In the genomic region with DNA sequence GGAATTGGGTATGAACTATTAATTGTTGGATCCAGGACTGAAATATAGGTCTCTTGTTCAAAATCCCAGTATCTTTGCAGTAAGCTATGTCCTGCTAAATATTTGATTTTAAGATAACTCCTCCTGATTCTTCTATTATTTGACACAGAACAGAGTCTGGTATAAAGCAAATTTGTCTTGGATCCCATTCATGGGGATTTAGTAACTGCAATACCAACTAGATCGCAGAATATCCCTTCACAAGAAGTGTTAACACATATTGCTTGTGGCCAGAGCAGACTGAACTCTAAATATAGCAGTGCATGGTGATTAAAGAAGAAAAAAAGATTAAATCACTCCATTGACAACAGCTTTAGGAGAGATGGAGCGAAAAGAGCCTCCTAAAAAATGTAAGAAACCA, we compare ENCODE assay signal across 22 cellular contexts.
"Had no signal": no experiment of that assay in that cellular context is flagged by ENCODE, and none has a peak within 500 bp of the region (broad histone marks: within the 10 kb centered on the region; RNA-seq: fewer than 3 reads in every experiment).

No MANE protein-coding gene starts in this region.

- H3K27ac ChIP-seq: coronary artery, dorsolateral prefrontal cortex, epithelial cell of prostate, esophagus muscularis mucosa, gastroesophageal sphincter, sigmoid colon, skin epidermis, suprapubic skin, thyroid gland, uterus had no signal

- ATAC-seq: gastroesophageal sphincter; left ventricle myocardium superior; naive thymus-derived CD4-positive, alpha-beta T cell had no signal

- H3K27me3 ChIP-seq: dorsolateral prefrontal cortex, esophagus muscularis mucosa, gastroesophageal sphincter, sigmoid colon, suprapubic skin, thyroid gland, uterus had no signal

- H3K9me3 ChIP-seq: thyroid gland had no signal

- H3K36me3 ChIP-seq: esophagus muscularis mucosa, gastroesophageal sphincter, sigmoid colon, suprapubic skin, thyroid gland, uterus had no signal

- H3K4me1 ChIP-seq: gastroesophageal sphincter, sigmoid colon, suprapubic skin, thyroid gland, uterus had no signal

- FAIRE-seq: endometrium, keratinocyte had no signal

- H3K4me3 ChIP-seq: coronary artery, dorsolateral prefrontal cortex, esophagus muscularis mucosa, gastroesophageal sphincter, sigmoid colon, skin epidermis, suprapubic skin, thyroid gland, uterus had no signal

- DNase-seq: cerebellar nuclear complex; dorsolateral prefrontal cortex; effector memory CD4-positive, alpha-beta T cell; glutamatergic neuron; immature natural killer cell; left ventricle myocardium superior; naive thymus-derived CD4-positive, alpha-beta T cell; nephron progenitor cell; posterior cingulate gyrus; sigmoid colon; stimulated activated CD4-positive, alpha-beta T cell treated with anti-CD3 and anti-CD28 coated beads, Interleukin-12 subunit alpha, Interleukin-12 subunit beta, amount 100 ng/mL, for 4 hours; stimulated activated naive CD4-positive, alpha-beta T cell; thyroid gland; uterus had no signal
